Comparison of ENCODE assay signal across 8 cellular contexts in the genomic region with DNA sequence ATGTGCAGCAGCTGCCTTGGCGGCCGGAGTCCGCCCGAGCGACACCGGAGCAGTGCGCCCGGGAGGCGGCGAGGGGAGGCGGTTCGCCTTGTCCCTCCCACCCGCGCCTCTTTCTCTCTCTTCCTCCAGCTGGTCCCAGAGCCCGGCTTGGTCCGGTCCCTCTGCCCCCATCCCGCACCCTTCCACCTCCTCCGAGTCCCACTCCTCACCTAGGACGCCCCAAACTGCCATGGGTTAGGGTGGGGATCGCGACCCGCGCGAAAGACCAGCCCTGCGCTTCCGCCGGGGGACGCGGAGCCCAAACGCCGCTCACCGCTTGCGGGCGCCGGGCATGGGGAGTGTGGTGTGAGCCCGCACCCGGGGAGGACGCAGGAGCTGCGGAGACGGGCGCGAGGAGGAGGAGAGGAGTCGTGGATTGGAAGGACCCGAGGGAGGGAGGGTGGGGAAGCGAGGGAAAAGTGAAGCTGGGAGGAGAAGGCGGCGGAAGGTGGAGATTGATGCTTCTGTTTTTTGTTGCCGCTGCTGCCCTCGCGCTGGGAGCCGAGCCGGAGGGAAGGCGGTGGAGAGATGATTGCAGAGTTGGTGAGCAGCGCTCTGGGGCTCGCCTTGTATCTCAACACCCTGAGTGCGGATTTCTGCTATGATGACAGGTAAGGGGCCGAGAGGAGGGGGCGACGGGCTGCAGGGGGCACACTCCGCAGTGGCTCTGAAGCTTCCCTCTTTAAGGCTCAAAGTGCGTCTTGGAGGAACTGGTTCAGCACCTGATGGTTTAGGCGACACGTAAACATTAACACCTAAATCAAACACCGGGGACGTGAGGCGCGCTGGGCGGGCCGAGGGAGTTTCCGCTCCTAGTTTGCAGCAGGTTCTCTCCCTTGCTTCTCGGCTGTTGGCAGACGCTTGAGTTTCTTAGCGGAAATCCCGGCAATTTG. TPM values are rescaled to one million over a fixed set of nuclear protein-coding genes. Genes with fewer than 3 reads are reported as not detected.
DNase-seq lines count a peak whose midpoint lies in the region; ATAC-seq and TF ChIP-seq lines count a peak whose summit lies in the region.

No MANE protein-coding gene starts in this region.

- no peak overlapping the region for H3K27ac ChIP-seq in ACC112 (ENCODE audit: low read depth, low read length)
- peak overlapping the region; percentile 54 for H3K27ac ChIP-seq in endodermal cell (ENCODE audit: low read depth, low read length)
- peak overlapping the region; percentile 95 to 97 for H3K27ac ChIP-seq in mucosa of rectum (ENCODE audit: low read depth in 2 of 2, low read length in 2 of 2)

- H3K4me1 Mint-ChIP-seq in endodermal cell = peaks cover 18% of the 10 kb centered on the region

- H3K9me3 ChIP-seq in endodermal cell (ENCODE audit: control insufficient read depth, low read length) (no peaks in the 10 kb centered on the region), mucosa of rectum (ENCODE audit: control insufficient read depth in 2 of 2, low read length in 2 of 2) (no peaks in the 10 kb centered on the region)

- no peaks in the 10 kb centered on the region for H3K79me2 ChIP-seq in ACC112 (ENCODE audit: control insufficient read depth, insufficient read depth, low read length, unreplicated experiment)

- H2AFZ ChIP-seq in ACC112 (ENCODE audit: low read length, unreplicated experiment) = peak overlapping the region; percentile 94

- H3K4me3 Mint-ChIP-seq in endodermal cell = peak overlapping the region; percentile 70

- peaks cover 10% of the 10 kb centered on the region for H3K27me3 Mint-ChIP-seq in endodermal cell (ENCODE audit: insufficient read depth)

- H3K36me3 ChIP-seq in ACC112 (ENCODE audit: insufficient read depth, low read length) (no peaks in the 10 kb centered on the region), endodermal cell (ENCODE audit: control insufficient read depth, insufficient read depth, low read length) (no peaks in the 10 kb centered on the region), mucosa of rectum (ENCODE audit: control insufficient read depth in 2 of 2, insufficient read depth in 2 of 2, low read length in 2 of 2) (peaks cover 0 to 2% of the 10 kb centered on the region in 2 donors)

- H3K4me1 ChIP-seq in ACC112 (ENCODE audit: control insufficient read depth, insufficient read depth, low read length, unreplicated experiment) (no peaks in the 10 kb centered on the region), endodermal cell (ENCODE audit: control insufficient read depth, insufficient read depth, low read length) (peaks cover 10% of the 10 kb centered on the region), mucosa of rectum (ENCODE audit: control insufficient read depth in 2 of 2, insufficient read depth in 2 of 2, low read length in 2 of 2) (peaks cover 8 to 22% of the 10 kb centered on the region in 2 donors)

- ATAC-seq in GM19023 (IDR thresholded peaks at IDR 0.05; ENCODE audit: unreplicated experiment) = peak; percentile 49
- ATAC-seq in HG03139 (IDR thresholded peaks at IDR 0.05; ENCODE audit: unreplicated experiment) = peak; percentile 27

- WGBS in endodermal cell (ENCODE audit: insufficient coverage in 1 of 2, insufficient read length in 1 of 2), 2 experiments = 0% methylated on average over 7 to 73 of the region's 74 CpGs

- H3K4me3 ChIP-seq in ACC112 (ENCODE audit: low read depth, low read length) (peak overlapping the region; percentile 84), endodermal cell (ENCODE audit: low read length) (peak overlapping the region; percentile 84), mucosa of rectum (ENCODE audit: low read length in 2 of 2) (peak overlapping the region; percentile 98)

- no peaks in the 10 kb centered on the region for H3K36me3 Mint-ChIP-seq in endodermal cell (ENCODE audit: low read depth)

- H3K27me3 ChIP-seq in ACC112 (ENCODE audit: insufficient read depth, low read length) = peaks cover 17% of the 10 kb centered on the region
- peaks cover 16% of the 10 kb centered on the region for H3K27me3 ChIP-seq in endodermal cell (ENCODE audit: control insufficient read depth, insufficient read depth, low read length, poor library complexity, severe bottlenecking)
- H3K27me3 ChIP-seq in mucosa of rectum (ENCODE audit: control insufficient read depth in 2 of 2, insufficient read depth in 2 of 2, low read length in 2 of 2) = no peaks in the 10 kb centered on the region

- no peaks in the 10 kb centered on the region for H3K9me3 Mint-ChIP-seq in endodermal cell

- peak overlapping the region; percentile 84 for H3K27ac Mint-ChIP-seq in endodermal cell

- peak; percentile 2 for TF ChIP-seq CTCF in endodermal cell (conservative IDR thresholded peaks at IDR 0.05)

- DNase-seq in NCI-H526 treated with DMSO at 0.1 percent for 48 hours (lab: John Stamatoyannopoulos, UW) = peak; percentile 52
- DNase-seq in activated CD8-positive, alpha-beta memory T cell treated with anti-CD3 and anti-CD28 coated beads for 48 hours (ENCODE audit: low read depth in 2 of 3, low spot score in 2 of 3) = peak; percentile 23 to 48 (median 25)
- DNase-seq in endodermal cell = peak; percentile 92
- peak; percentile 13 to 24 for DNase-seq in stimulated activated CD8-positive, alpha-beta memory T cell treated with anti-CD3 and anti-CD28 coated beads, Interleukin-7, amount 100 ng/mL, for 1 hour (ENCODE audit: low read depth in 2 of 2)

- H3K9ac ChIP-seq in endodermal cell (ENCODE audit: extremely low read depth, low read length, poor library complexity, severe bottlenecking) = peak overlapping the region; percentile 45
- peak overlapping the region; percentile 69 to 90 for H3K9ac ChIP-seq in mucosa of rectum (ENCODE audit: low read depth in 1 of 2, low read length in 2 of 2)

RNA-seq across cellular contexts. Expression of a gene that starts 0.6 kb away (rescaled TPM):
- total RNA-seq in endodermal cell = 10 to 100 TPM in 1 of 2 donors, 1 to 10 TPM in 1; 7.2 to 10.8 TPM
- polyA plus RNA-seq in endodermal cell (2013, experiment 1 of 2) = 23.2 TPM
- 20.9 TPM for polyA plus RNA-seq in endodermal cell (2013, experiment 2 of 2)

Comparison
In these comparisons a context has a peak if more than half of its experiments do, and no peak if none do; other contexts are left out.
1. DNase-seq: peak in every context shown above with its lines; median percentile 92 in endodermal cell; 52 in NCI-H526 treated with DMSO at 0.1 percent for 48 hours; 25 in activated CD8-positive, alpha-beta memory T cell treated with anti-CD3 and anti-CD28 coated beads for 48 hours; 18 in stimulated activated CD8-positive, alpha-beta memory T cell treated with anti-CD3 and anti-CD28 coated beads, Interleukin-7, amount 100 ng/mL, for 1 hour.